Comparison of ENCODE assay signal across 8 cellular contexts in genomic region chr9:35645736-35646582, GRCh38. TPM values are rescaled to one million over a fixed set of nuclear protein-coding genes. Genes with fewer than 3 reads are reported as not detected.
DNase-seq lines count a peak whose midpoint lies in the region; ATAC-seq and TF ChIP-seq lines count a peak whose summit lies in the region.

No MANE protein-coding gene starts in this region.

- ATAC-seq in GM18870 (IDR thresholded peaks at IDR 0.05; ENCODE audit: unreplicated experiment) (peak; percentile 30), left cardiac atrium (peak; percentile 17 to 36), HG02623 (IDR thresholded peaks at IDR 0.05; ENCODE audit: unreplicated experiment) (no peak)
- no peak for ATAC-seq in activated CD8-positive, alpha-beta T cell treated with anti-CD3 and anti-CD28 coated beads, Interleukin-2, amount 10 ng/mL, durations not matched to agents 7 days and 5 days

- H3K27me3 Mint-ChIP-seq in activated CD8-positive, alpha-beta T cell treated with anti-CD3 and anti-CD28 coated beads, Interleukin-2, amount 10 ng/mL, durations not matched to agents 7 days and 5 days (ENCODE audit: low read depth): no peaks in the 10 kb centered on the region

- peaks cover 64% of the 10 kb centered on the region for H3K36me3 Mint-ChIP-seq in activated CD8-positive, alpha-beta T cell treated with anti-CD3 and anti-CD28 coated beads, Interleukin-2, amount 10 ng/mL, durations not matched to agents 7 days and 5 days (ENCODE audit: low read depth)

- peak overlapping the region; percentile 84 to 86 for H3K27ac ChIP-seq in prostate gland

- DNase-seq in AG04449 (ENCODE audit: low read depth, low spot score): no peak
- peak; percentile 67 for DNase-seq in HuH-7.5 (ENCODE audit: low spot score)
- no peak for DNase-seq in activated CD8-positive, alpha-beta T cell treated with anti-CD3 and anti-CD28 coated beads, Interleukin-2, amount 10 ng/mL, durations not matched to agents 7 days and 5 days
- peak; percentile 30 for DNase-seq in left cardiac atrium
- peak; percentile 54 for DNase-seq in prostate gland (ENCODE audit: low spot score)
- DNase-seq in NCI-H2107 (lab: John Stamatoyannopoulos, UW): no peak

- H3K36me3 ChIP-seq in prostate gland: no peaks in the 10 kb centered on the region

- peaks cover 4% of the 10 kb centered on the region for H3K4me1 ChIP-seq in prostate gland (replicated peaks)

- POLR2A ChIA-PET in AG04449 (lab: Yijun Ruan, JAX): interaction anchor here (1.3 to 1.6 kb wide), 2 partner anchors 11 to 82 kb away, joined by 6 to 7 read pairs; partner anchors contain the start of genes CCDC107 and RMRP
- POLR2A ChIA-PET in activated CD8-positive, alpha-beta T cell treated with anti-CD3 and anti-CD28 coated beads, Interleukin-2, amount 10 ng/mL, durations not matched to agents 7 days and 5 days (lab: Charles Lee): interaction anchor here (1.0 to 8.4 kb wide), 9 partner anchors 12 to 86 kb away, joined by 4 to 122 read pairs (median 22); partner anchors contain the start of genes ARHGEF39, CCDC107, CD72 and CREB3

- TF ChIP-seq POLR2A in prostate gland (IDR thresholded peaks at IDR 0.05): no peak

- no peaks in the 10 kb centered on the region for H3K9me3 ChIP-seq in prostate gland

- no peaks in the 10 kb centered on the region for H3K9me3 Mint-ChIP-seq in activated CD8-positive, alpha-beta T cell treated with anti-CD3 and anti-CD28 coated beads, Interleukin-2, amount 10 ng/mL, durations not matched to agents 7 days and 5 days (ENCODE audit: insufficient read depth)

- intact Hi-C loops in left cardiac atrium (cut with DNase I): loop anchor here in 1 of 2 donors (5.0 kb wide), 1 partner anchor 236 kb away; no protein-coding TSS in a partner anchor
- intact Hi-C loops in prostate gland (cut with DNase I): loop anchor here (5.0 to 10.0 kb wide), 3 partner anchors 39 to 236 kb away; partner anchors contain the start of gene TESK1

- 11% methylated on average over 25 of the region's 25 CpGs for WGBS in prostate gland

- no peaks in the 10 kb centered on the region for H3K27me3 ChIP-seq in prostate gland (replicated peaks; ENCODE audit: insufficient read depth)

- H3K4me1 Mint-ChIP-seq in activated CD8-positive, alpha-beta T cell treated with anti-CD3 and anti-CD28 coated beads, Interleukin-2, amount 10 ng/mL, durations not matched to agents 7 days and 5 days (ENCODE audit: low read depth): peaks cover 67% of the 10 kb centered on the region

- H3K4me3 Mint-ChIP-seq in activated CD8-positive, alpha-beta T cell treated with anti-CD3 and anti-CD28 coated beads, Interleukin-2, amount 10 ng/mL, durations not matched to agents 7 days and 5 days: peak overlapping the region; percentile 97

- H3K4me3 ChIP-seq in AG04449 (ENCODE audit: low read depth, low read length): peak overlapping the region; percentile 74
- peak overlapping the region; percentile 41 to 52 for H3K4me3 ChIP-seq in prostate gland

- TF ChIP-seq CTCF in AG04449 (IDR thresholded peaks at IDR 0.05; ENCODE audit: insufficient read depth, low read length, missing control alignments) (peak; percentile 46), prostate gland (IDR thresholded peaks at IDR 0.05) (no peak)

- CTCF ChIA-PET in AG04449 (lab: Yijun Ruan, JAX): interaction anchor here (0.6 to 8.3 kb wide), 23 partner anchors 10 to 568 kb away, joined by 3 to 148 read pairs (median 5); partner anchors contain the start of genes ARHGEF39, CCDC107 and RMRP
- CTCF ChIA-PET in activated CD8-positive, alpha-beta T cell treated with anti-CD3 and anti-CD28 coated beads, Interleukin-2, amount 10 ng/mL, durations not matched to agents 7 days and 5 days (lab: Charles Lee): interaction anchor here (0.7 to 12.4 kb wide), 16 partner anchors 7 to 295 kb away, joined by 3 to 272 read pairs (median 13); partner anchors contain the start of genes ARHGEF39, CCDC107, CD72 and CREB3

- H3K27ac Mint-ChIP-seq in activated CD8-positive, alpha-beta T cell treated with anti-CD3 and anti-CD28 coated beads, Interleukin-2, amount 10 ng/mL, durations not matched to agents 7 days and 5 days: peak overlapping the region; percentile 96

RNA-seq across cellular contexts. Expression of gene SIT1, which starts 4.8 kb away (rescaled TPM):
- total RNA-seq in activated CD8-positive, alpha-beta T cell treated with anti-CD3 and anti-CD28 coated beads, Interleukin-2, amount 10 ng/mL, durations not matched to agents 7 days and 5 days: 100 to 1,000 TPM; 213 to 220 TPM
- 1 to 10 TPM in 1 of 2 donors, under 1 TPM in 1; 0.86 to 1.6 TPM for total RNA-seq in left cardiac atrium
- total RNA-seq in prostate gland: under 1 TPM; 0.18 to 0.68 TPM

RNA-seq across cellular contexts. Expression of gene RMRP, which starts 11.9 kb away (rescaled TPM):
- total RNA-seq in activated CD8-positive, alpha-beta T cell treated with anti-CD3 and anti-CD28 coated beads, Interleukin-2, amount 10 ng/mL, durations not matched to agents 7 days and 5 days: over 10,000 TPM in 1 of 2 experiments, 1,000 to 10,000 TPM in 1; 7,126 to 12,592 TPM
- total RNA-seq in left cardiac atrium (over 10,000 TPM; 14,118 to 22,490 TPM), prostate gland (over 10,000 TPM in 1 of 2 donors, 1,000 to 10,000 TPM in 1; 1,879 to 13,864 TPM)

RNA-seq across cellular contexts. Expression of gene CCDC107, which starts 12.1 kb away (rescaled TPM):
- 10 to 100 TPM; 34.8 to 36.8 TPM for total RNA-seq in activated CD8-positive, alpha-beta T cell treated with anti-CD3 and anti-CD28 coated beads, Interleukin-2, amount 10 ng/mL, durations not matched to agents 7 days and 5 days
- total RNA-seq in left cardiac atrium (10 to 100 TPM; 52.3 to 70.9 TPM), prostate gland (10 to 100 TPM; 22.8 to 26.2 TPM)

RNA-seq across cellular contexts. Expression of gene ARHGEF39, which starts 19.0 kb away (rescaled TPM):
- total RNA-seq in activated CD8-positive, alpha-beta T cell treated with anti-CD3 and anti-CD28 coated beads, Interleukin-2, amount 10 ng/mL, durations not matched to agents 7 days and 5 days: 10 to 100 TPM; 17.2 to 17.3 TPM
- under 1 TPM; 0.18 to 0.84 TPM for total RNA-seq in left cardiac atrium
- 1 to 10 TPM; 1.1 to 1.8 TPM for total RNA-seq in prostate gland

RNA-seq across cellular contexts. Expression of gene CD72, which starts 27.7 kb away (rescaled TPM):
- total RNA-seq in activated CD8-positive, alpha-beta T cell treated with anti-CD3 and anti-CD28 coated beads, Interleukin-2, amount 10 ng/mL, durations not matched to agents 7 days and 5 days: 10 to 100 TPM; 11.6 to 15.0 TPM
- 1 to 10 TPM in 1 of 2 donors, under 1 TPM in 1; 0.97 to 1.6 TPM for total RNA-seq in left cardiac atrium
- 1 to 10 TPM; 3.0 to 3.2 TPM for total RNA-seq in prostate gland

Comparison
In these comparisons a context has a peak if more than half of its experiments do, and no peak if none do; other contexts are left out.
1. DNase-seq: peak in HuH-7.5 (single experiment), left cardiac atrium (single experiment) and prostate gland (single experiment); none in AG04449 (single experiment), activated CD8-positive, alpha-beta T cell treated with anti-CD3 and anti-CD28 coated beads, Interleukin-2, amount 10 ng/mL, durations not matched to agents 7 days and 5 days (single experiment) and NCI-H2107 (single experiment).
2. ATAC-seq: peak in GM18870 (single experiment) and left cardiac atrium (2 of 2); none in activated CD8-positive, alpha-beta T cell treated with anti-CD3 and anti-CD28 coated beads, Interleukin-2, amount 10 ng/mL, durations not matched to agents 7 days and 5 days (single experiment) and HG02623 (single experiment).
3. RNA of gene SIT1, which starts 4.8 kb away (total RNA-seq): 213 to 220 TPM in activated CD8-positive, alpha-beta T cell treated with anti-CD3 and anti-CD28 coated beads, Interleukin-2, amount 10 ng/mL, durations not matched to agents 7 days and 5 days; 0.86 to 1.6 TPM in left cardiac atrium and 0.18 to 0.68 TPM in prostate gland; every median in the first group is over 10 times any median in the second.